In the genomic region with DNA sequence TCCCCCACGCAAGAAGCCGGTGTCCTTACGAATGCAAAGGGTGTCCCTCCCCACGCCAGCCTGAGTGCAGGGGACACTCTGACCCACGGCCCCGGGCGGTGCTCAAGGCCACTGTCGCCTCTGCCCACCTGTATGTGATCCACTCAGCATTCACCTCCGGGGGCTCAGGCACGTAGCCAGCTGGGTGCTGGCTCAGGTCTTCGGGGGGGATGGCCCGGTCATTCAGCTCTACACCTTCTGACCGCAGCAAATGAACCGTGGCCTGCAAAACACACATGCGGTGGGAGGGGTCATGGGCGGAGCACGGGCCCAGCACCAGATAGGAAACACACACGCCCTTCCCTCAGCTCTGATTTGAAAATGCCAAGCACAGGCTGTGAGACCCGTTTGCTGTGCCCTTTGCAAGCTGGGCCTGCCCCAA, we compare ENCODE assay signal across 29 cellular contexts. TPM values are rescaled to one million over a fixed set of nuclear protein-coding genes. Genes with fewer than 3 reads are reported as not detected.
A peak's percentile ranks its signal among the peaks of the same experiment; 100 is the strongest.
DNase-seq lines count a peak whose midpoint lies in the region; ATAC-seq and TF ChIP-seq lines count a peak whose summit lies in the region.
"Had no signal": no experiment of that assay in that cellular context is flagged by ENCODE, and none has a peak within 500 bp of the region (broad histone marks: within the 10 kb centered on the region; RNA-seq: fewer than 3 reads in every experiment).

No MANE protein-coding gene starts in this region.

- no peak overlapping the region for H3K27ac ChIP-seq in foreskin keratinocyte
- no peak overlapping the region for H3K27ac ChIP-seq in PC-3 (ENCODE audit: low read length)
- H3K27ac ChIP-seq: cardiac muscle cell, esophagus squamous epithelium, left lung, testis, uterus had no signal

- no peak overlapping the region for H3K4me3 ChIP-seq in PC-3 (ENCODE audit: low read length)
- H3K4me3 ChIP-seq: cardiac muscle cell, esophagus squamous epithelium, left lung, testis, uterus had no signal

- POLR2A ChIA-PET in WTC11 (lab: Charles Lee) = no interaction called here
- POLR2A ChIA-PET in PC-3 (lab: Charles Lee; ENCODE audit: unreplicated experiment) = no interaction called here

- H3K27me3 ChIP-seq in foreskin keratinocyte = no peaks in the 10 kb centered on the region
- H3K27me3 ChIP-seq in PC-3 (ENCODE audit: low read length) = no peaks in the 10 kb centered on the region
- H3K27me3 ChIP-seq: cardiac muscle cell, testis, uterus had no signal

- H3K4me1 Mint-ChIP-seq in WTC11 (peaks cover 4% of the 10 kb centered on the region), nephron progenitor cell (peaks cover 37% of the 10 kb centered on the region)

- H3K36me3 Mint-ChIP-seq in WTC11 = no peaks in the 10 kb centered on the region
- H3K36me3 Mint-ChIP-seq in nephron progenitor cell (ENCODE audit: low read depth) = no peaks in the 10 kb centered on the region
- H3K36me3 Mint-ChIP-seq: activated CD4-positive, alpha-beta memory T cell treated with anti-CD3 and anti-CD28 coated beads for 36 hours; activated naive CD8-positive, alpha-beta T cell; IgD-negative memory B cell; natural killer cell treated with Interleukin-12 subunit alpha and Interleukin-12 subunit beta and Interleukin-15 and Interleukin-18, amount 100 ng/mL, for 72 hours had no signal

- intact Hi-C loops in Right ventricle myocardium superior (cut with DNase I) (no loop called here), cardiac septum (cut with DNase I) (no loop called here), PC-3 (cut with micrococcal nuclease) (no loop called here)

- H3K4me2 ChIP-seq in PC-3 (ENCODE audit: low read length) = no peak overlapping the region
- H3K4me2 ChIP-seq: SK-N-SH had no signal

- H4K20me1 ChIP-seq in PC-3 (ENCODE audit: low read length) = no peaks in the 10 kb centered on the region

- H3K79me2 ChIP-seq in PC-3 (ENCODE audit: low read length) = no peaks in the 10 kb centered on the region

- no peaks in the 10 kb centered on the region for H3K36me3 ChIP-seq in PC-3 (ENCODE audit: low read depth, low read length)
- H3K36me3 ChIP-seq: cardiac muscle cell, esophagus squamous epithelium, left lung, uterus had no signal

- H3K9ac ChIP-seq in PC-3 (ENCODE audit: low read length) = no peak overlapping the region
- H3K9ac ChIP-seq: SK-N-SH had no signal

- no peaks in the 10 kb centered on the region for H3K9me3 Mint-ChIP-seq in WTC11
- no peaks in the 10 kb centered on the region for H3K9me3 Mint-ChIP-seq in nephron progenitor cell
- H3K9me3 Mint-ChIP-seq: activated CD4-positive, alpha-beta memory T cell treated with anti-CD3 and anti-CD28 coated beads for 36 hours; activated T-helper 2 cell treated with anti-CD3 and anti-CD28 coated beads, Interferon-gamma antibody, Interleukin-2, Interleukin-4, amounts not matched to agents 10 μg/mL and 5 μg/mL and 100 μg/mL, durations not matched to agents 14 hours and 24 hours and 36 hours; IgD-negative memory B cell; natural killer cell treated with Interleukin-12 subunit alpha and Interleukin-12 subunit beta and Interleukin-15 and Interleukin-18, amount 100 ng/mL, for 72 hours had no signal

- BruUV-seq in PC-3 (replicated peaks; lab: Mats Ljungman, UMichigan) = no TSS peak

- no peaks in the 10 kb centered on the region for H3K27me3 Mint-ChIP-seq in WTC11 (ENCODE audit: low read depth)
- peaks cover 10% of the 10 kb centered on the region for H3K27me3 Mint-ChIP-seq in nephron progenitor cell (ENCODE audit: low read depth, poor library complexity)
- H3K27me3 Mint-ChIP-seq: activated CD4-positive, alpha-beta memory T cell treated with anti-CD3 and anti-CD28 coated beads for 36 hours; activated naive CD8-positive, alpha-beta T cell; natural killer cell treated with Interleukin-12 subunit alpha and Interleukin-12 subunit beta and Interleukin-15 and Interleukin-18, amount 100 ng/mL, for 72 hours; T-helper 17 cell had no signal

- H3K9me2 ChIP-seq in PC-3 (replicated peaks; ENCODE audit: low read length) = no peaks in the 10 kb centered on the region
- H3K9me2 ChIP-seq: SK-N-SH had no signal

- CTCF ChIA-PET in WTC11 (lab: Charles Lee) = no interaction called here
- CTCF ChIA-PET in PC-3 (lab: Charles Lee) = no interaction called here

- ATAC-seq in Right ventricle myocardium superior (ENCODE audit: poor library complexity) (no peak), WTC11 (no peak), foreskin keratinocyte (no peak), PC-3 (no peak)
- ATAC-seq: left lung; natural killer cell treated with Interleukin-12 subunit alpha and Interleukin-12 subunit beta and Interleukin-15 and Interleukin-18, amount 100 ng/mL, for 72 hours; T-helper 17 cell had no signal

- H3K9me3 ChIP-seq in PC-3 (ENCODE audit: low read length) = no peaks in the 10 kb centered on the region
- H3K9me3 ChIP-seq: esophagus squamous epithelium, left lung, SK-N-SH, testis, uterus had no signal

- no peak overlapping the region for H3K4me3 Mint-ChIP-seq in WTC11
- H3K4me3 Mint-ChIP-seq in nephron progenitor cell = no peak overlapping the region
- H3K4me3 Mint-ChIP-seq: activated CD4-positive, alpha-beta memory T cell treated with anti-CD3 and anti-CD28 coated beads for 36 hours; activated naive CD8-positive, alpha-beta T cell; natural killer cell treated with Interleukin-12 subunit alpha and Interleukin-12 subunit beta and Interleukin-15 and Interleukin-18, amount 100 ng/mL, for 72 hours; T-helper 17 cell had no signal

- peak; percentile 34 for DNase-seq in Right ventricle myocardium superior
- DNase-seq in cardiac septum (ENCODE audit: low spot score) = no peak
- DNase-seq in WTC11 (ENCODE audit: low spot score) = no peak
- peak; percentile 56 for DNase-seq in nephron progenitor cell
- no peak for DNase-seq in foreskin keratinocyte
- no peak for DNase-seq in PC-3
- DNase-seq in DMS53 treated with DMSO at 0.1 percent for 48 hours (lab: John Stamatoyannopoulos, UW; ENCODE audit: unreplicated experiment) = no peak
- DNase-seq in stimulated activated CD4-positive, alpha-beta T cell treated with anti-CD3 and anti-CD28 coated beads, Interleukin-2, amount 100 ng/mL, for 48 hours = no peak
- DNase-seq: activated CD4-positive, alpha-beta memory T cell treated with anti-CD3 and anti-CD28 coated beads for 36 hours; activated CD4-positive, CD25-positive, alpha-beta regulatory T cell treated with anti-CD3 and anti-CD28 coated beads, Interleukin-2, amount 50 U/mL, for 72 hours; anterior cingulate cortex; DMS79 treated with DMSO at 0.1 percent for 48 hours; esophagus squamous epithelium; GF-D8; NCI-H2029 treated with DMSO at 0.1 percent for 48 hours; NCI-H345; NCI-H748 treated with DMSO at 0.1 percent for 48 hours; SK-N-SH; stimulated activated naive CD4-positive, alpha-beta T cell treated with Interleukin-2 at 50 U/mL for 16 hours; T-helper 17 cell; testis; uterus had no signal

- no peak for TF ChIP-seq CTCF in WTC11 (IDR thresholded peaks at IDR 0.05)
- TF ChIP-seq CTCF in nephron progenitor cell (IDR thresholded peaks at IDR 0.05) = no peak
- no peak for TF ChIP-seq CTCF in foreskin keratinocyte (conservative IDR thresholded peaks at IDR 0.05)
- no peak for TF ChIP-seq CTCF in PC-3 (conservative IDR thresholded peaks at IDR 0.05; ENCODE audit: low read depth, low read length)

- H3K4me1 ChIP-seq in foreskin keratinocyte = no peaks in the 10 kb centered on the region
- no peaks in the 10 kb centered on the region for H3K4me1 ChIP-seq in PC-3 (ENCODE audit: insufficient read depth, low read length)
- H3K4me1 ChIP-seq: esophagus squamous epithelium, left lung, testis, uterus had no signal

- peak overlapping the region; percentile 27; the same call in 1 of the 2 replicates for H3K27ac Mint-ChIP-seq in WTC11
- no peak overlapping the region for H3K27ac Mint-ChIP-seq in nephron progenitor cell
- H3K27ac Mint-ChIP-seq: activated CD4-positive, alpha-beta memory T cell treated with anti-CD3 and anti-CD28 coated beads for 36 hours; activated naive CD8-positive, alpha-beta T cell; activated T-helper 2 cell treated with anti-CD3 and anti-CD28 coated beads, Interferon-gamma antibody, Interleukin-2, Interleukin-4, amounts not matched to agents 10 μg/mL and 5 μg/mL and 100 μg/mL, durations not matched to agents 14 hours and 24 hours and 36 hours; natural killer cell treated with Interleukin-12 subunit alpha and Interleukin-12 subunit beta and Interleukin-15 and Interleukin-18, amount 100 ng/mL, for 72 hours; T-helper 17 cell had no signal

- no peak overlapping the region for H2AFZ ChIP-seq in PC-3 (ENCODE audit: low read length)

- no peaks in the 10 kb centered on the region for H3F3A ChIP-seq in PC-3 (ENCODE audit: low read length, unreplicated experiment)

TF ChIP-seq in WTC11, 78 proteins besides CTCF, POLR2A, EP300 and RAD21 (continues in another document):
- TF ChIP-seq E2F5 (CRISPR knock-in tag; IDR thresholded peaks at IDR 0.05) = no peak
- no peak for TF ChIP-seq USF1 (CRISPR knock-in tag; IDR thresholded peaks at IDR 0.05)
- no peak for TF ChIP-seq HMGXB4 (CRISPR knock-in tag; IDR thresholded peaks at IDR 0.05)

RNA-seq across cellular contexts. Expression of gene CFAP46, which starts 25.9 kb away (rescaled TPM):
- 1.9 TPM for total RNA-seq in Right ventricle myocardium superior
- total RNA-seq in cardiac septum = 0.94 TPM
- 2.9 to 3.4 TPM (median 3.3 TPM) in 3 replicates for total RNA-seq in WTC11 (2021)
- total RNA-seq in foreskin keratinocyte = 1.8 and 2.1 TPM in 2 replicates
- 1.5 and 1.7 TPM in 2 replicates for polyA plus RNA-seq in foreskin keratinocyte
- total RNA-seq in PC-3 (2014; rRNA removed) = 0.04 TPM in 1 of 2 replicates, not detected in the other
- total RNA-seq: activated T-helper 2 cell treated with anti-CD3 and anti-CD28 coated beads, Interferon-gamma antibody, Interleukin-2, Interleukin-4, amounts not matched to agents 10 μg/mL and 5 μg/mL and 100 μg/mL, durations not matched to agents 14 hours and 24 hours and 36 hours; RPMI7951; T-helper 17 cell had no signal
- polyA plus RNA-seq: IgD-negative memory B cell had no signal

Comparison
In these comparisons a context has a peak if more than half of its experiments do, and no peak if none do; other contexts are left out.
1. DNase-seq: peak in Right ventricle myocardium superior (single experiment) and nephron progenitor cell (single experiment); none in cardiac septum (single experiment), WTC11 (single experiment), foreskin keratinocyte (0 of 2), PC-3 (single experiment), DMS53 treated with DMSO at 0.1 percent for 48 hours (single experiment) and stimulated activated CD4-positive, alpha-beta T cell treated with anti-CD3 and anti-CD28 coated beads, Interleukin-2, amount 100 ng/mL, for 48 hours (0 of 2).